18 cellular contexts compared by ENCODE assay signal in the genomic region with DNA sequence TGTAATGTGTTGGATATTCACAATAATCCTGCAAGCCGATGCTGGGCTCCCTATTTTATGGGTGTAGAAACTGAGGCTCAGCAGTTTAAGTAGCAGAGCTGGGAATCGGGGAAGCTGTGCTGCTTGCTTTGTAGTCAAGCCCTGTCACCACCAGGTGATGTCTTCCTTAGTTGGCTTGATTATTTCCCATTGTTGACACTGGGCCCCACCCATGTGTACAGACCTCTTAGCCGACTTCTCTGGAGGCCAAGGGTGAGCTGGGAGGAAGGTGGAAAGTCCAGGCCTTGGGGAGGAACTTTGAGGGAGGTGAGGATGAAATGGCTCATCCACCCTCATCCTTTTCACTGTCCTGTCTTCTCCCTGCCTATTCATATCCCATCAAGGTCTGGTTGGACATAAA.
"Had no signal": no experiment of that assay in that cellular context is flagged by ENCODE, and none has a peak within 500 bp of the region (broad histone marks: within the 10 kb centered on the region; RNA-seq: fewer than 3 reads in every experiment).

No MANE protein-coding gene starts in this region.

- H3K27ac Mint-ChIP-seq: activated B cell treated with CpG ODN at 0.5 μM for 24 hours; activated CD8-positive, alpha-beta T cell treated with anti-CD3 and anti-CD28 coated beads for 36 hours; activated naive CD8-positive, alpha-beta T cell; neural progenitor cell; stimulated activated naive B cell treated with anti-CD40 and anti-IgM and Interleukin-4, amounts not matched to agents 10 μg/mL and 1 μg/mL and 100 μg/mL, for 72 hours; T-helper 2 cell treated with Interferon-gamma antibody and Interleukin-4, amounts not matched to agents 5 μg/mL and 100 μg/mL, for 36 hours had no signal

- H3K36me3 ChIP-seq: neural progenitor cell, ovary, tibial nerve had no signal

- H3K4me2 ChIP-seq: neural progenitor cell had no signal

- H3K4me1 ChIP-seq: neural progenitor cell, tibial nerve had no signal

- H3K27ac ChIP-seq: neural progenitor cell, ovary, tibial nerve had no signal

- H3K27me3 ChIP-seq: neural progenitor cell, ovary, tibial nerve had no signal

- H3K4me3 ChIP-seq: neural progenitor cell, ovary, tibial nerve had no signal

- H3K9me3 Mint-ChIP-seq: activated B cell treated with CpG ODN at 0.5 μM for 24 hours; activated CD8-positive, alpha-beta T cell treated with anti-CD3 and anti-CD28 coated beads for 36 hours; activated T-cell treated with anti-CD3 and anti-CD28 coated beads, Interleukin-2, amount 50 U/mL, for 4 hours; stimulated activated naive B cell treated with anti-CD40 and anti-IgM and Interleukin-4, amounts not matched to agents 10 μg/mL and 1 μg/mL and 100 μg/mL, for 72 hours; T-helper 2 cell treated with Interferon-gamma antibody and Interleukin-4, amounts not matched to agents 5 μg/mL and 100 μg/mL, for 36 hours had no signal

- ATAC-seq: activated CD8-positive, alpha-beta T cell treated with anti-CD3 and anti-CD28 coated beads for 36 hours; activated T-cell treated with anti-CD3 and anti-CD28 coated beads, Interleukin-2, amount 50 U/mL, for 4 hours; stimulated activated naive B cell treated with anti-CD40 and anti-IgM and Interleukin-4, amounts not matched to agents 10 μg/mL and 1 μg/mL and 100 μg/mL, for 72 hours had no signal

- H3K9me3 ChIP-seq: ovary, tibial nerve had no signal

- H3K9ac ChIP-seq: neural progenitor cell had no signal

- H2AFZ ChIP-seq: neural progenitor cell had no signal

- DNase-seq: activated B cell treated with CpG ODN at 0.5 μM for 24 hours; activated CD4-positive, alpha-beta T cell treated with anti-CD3 and anti-CD28 coated beads for 48 hours; activated CD8-positive, alpha-beta T cell treated with anti-CD3 and anti-CD28 coated beads for 36 hours; activated T-cell treated with anti-CD3 and anti-CD28 coated beads, Interleukin-2, amount 50 U/mL, for 4 hours; amniotic stem cell; central memory CD4-positive, alpha-beta T cell; cortex of kidney; effector CD4-positive, alpha-beta T cell; foreskin fibroblast; hypothalamus; ovary; stimulated activated CD4-positive, alpha-beta T cell treated with anti-CD3 and anti-CD28 coated beads, Interleukin-15, amount 100 ng/mL, for 24 hours; stimulated activated CD4-positive, alpha-beta T cell treated with anti-CD3 and anti-CD28 coated beads, Interleukin-4, amount 100 ng/mL, for 1 hour; stimulated activated naive B cell treated with anti-CD40 and anti-IgM and Interleukin-4, amounts not matched to agents 10 μg/mL and 1 μg/mL and 100 μg/mL, for 72 hours had no signal

- H3K36me3 Mint-ChIP-seq: activated naive CD8-positive, alpha-beta T cell; neural progenitor cell; stimulated activated naive B cell treated with anti-CD40 and anti-IgM and Interleukin-4, amounts not matched to agents 10 μg/mL and 1 μg/mL and 100 μg/mL, for 72 hours had no signal

- H3K4me3 Mint-ChIP-seq: activated B cell treated with CpG ODN at 0.5 μM for 24 hours; activated CD8-positive, alpha-beta T cell treated with anti-CD3 and anti-CD28 coated beads for 36 hours; activated naive CD8-positive, alpha-beta T cell; activated T-cell treated with anti-CD3 and anti-CD28 coated beads, Interleukin-2, amount 50 U/mL, for 4 hours; neural progenitor cell; stimulated activated naive B cell treated with anti-CD40 and anti-IgM and Interleukin-4, amounts not matched to agents 10 μg/mL and 1 μg/mL and 100 μg/mL, for 72 hours; T-helper 2 cell treated with Interferon-gamma antibody and Interleukin-4, amounts not matched to agents 5 μg/mL and 100 μg/mL, for 36 hours had no signal

- H3K4me1 Mint-ChIP-seq: activated B cell treated with CpG ODN at 0.5 μM for 24 hours; neural progenitor cell; stimulated activated naive B cell treated with anti-CD40 and anti-IgM and Interleukin-4, amounts not matched to agents 10 μg/mL and 1 μg/mL and 100 μg/mL, for 72 hours had no signal
